Comparison of ENCODE assay signal across 21 cellular contexts in the genomic region with DNA sequence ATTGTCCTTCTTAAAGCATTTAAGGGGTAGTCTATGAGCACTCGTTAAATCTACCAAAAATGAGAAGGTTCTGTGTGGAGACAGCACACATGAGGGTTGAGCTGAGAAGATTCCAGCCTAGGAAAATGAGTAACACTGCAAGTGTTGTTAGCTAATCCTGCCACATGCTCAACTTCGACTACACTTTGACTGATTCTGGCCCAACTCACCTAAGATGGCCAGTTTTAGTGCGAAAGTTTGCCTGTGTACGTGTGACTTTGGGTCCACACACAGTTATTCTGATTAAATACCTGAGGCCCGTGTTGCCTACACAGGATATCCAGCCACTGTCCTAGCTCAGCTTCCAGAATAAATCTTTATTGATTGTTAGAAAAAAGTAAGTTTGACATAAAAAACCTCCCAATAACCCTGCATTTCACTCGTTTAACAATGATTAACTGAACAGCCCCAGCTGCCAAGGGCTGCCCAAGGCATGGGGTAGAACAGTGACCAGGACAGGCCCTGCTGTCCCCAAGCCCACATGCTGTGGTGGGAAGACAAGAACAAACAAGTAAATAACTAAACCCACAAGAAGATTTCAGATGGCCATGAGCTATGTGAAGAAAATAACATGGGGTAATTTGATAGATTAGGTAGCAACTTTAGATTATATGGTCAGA.
"Had no signal": no experiment of that assay in that cellular context is flagged by ENCODE, and none has a peak within 500 bp of the region (broad histone marks: within the 10 kb centered on the region; RNA-seq: fewer than 3 reads in every experiment).

No MANE protein-coding gene starts in this region.

- H2AFZ ChIP-seq: hepatocyte had no signal

- H3K27ac ChIP-seq: coronary artery, dorsolateral prefrontal cortex, esophagus muscularis mucosa, foreskin keratinocyte, gastroesophageal sphincter, heart left ventricle, hepatocyte, left ventricle myocardium inferior, lower lobe of right lung had no signal

- H3K9me3 ChIP-seq: lower lobe of right lung, mucosa of descending colon had no signal

- H3K79me2 ChIP-seq: hepatocyte had no signal

- FAIRE-seq: endothelial cell of umbilical vein, frontal cortex had no signal

- ATAC-seq: foreskin keratinocyte, gastroesophageal sphincter, heart left ventricle, left cardiac atrium, lower lobe of right lung, mucosa of descending colon had no signal

- H3K4me2 ChIP-seq: hepatocyte had no signal

- H3K27me3 ChIP-seq: dorsolateral prefrontal cortex, esophagus muscularis mucosa, foreskin keratinocyte, gastroesophageal sphincter, heart left ventricle, hepatocyte had no signal

- H3K36me3 ChIP-seq: esophagus muscularis mucosa, gastroesophageal sphincter, heart left ventricle, left ventricle myocardium inferior, lower lobe of right lung had no signal

- H3K4me1 ChIP-seq: foreskin keratinocyte, lower lobe of right lung had no signal

- H3K4me3 ChIP-seq: coronary artery, dorsolateral prefrontal cortex, esophagus muscularis mucosa, gastroesophageal sphincter, heart left ventricle, hepatocyte, left ventricle myocardium inferior, lower lobe of right lung, mucosa of descending colon had no signal

- DNase-seq: cerebellar nuclear complex; dermis blood vessel endothelial cell; dorsolateral prefrontal cortex; effector CD4-positive, alpha-beta T cell; effector memory CD4-positive, alpha-beta T cell; foreskin keratinocyte; heart left ventricle; hypothalamus; immature natural killer cell; islet precursor cell; left cardiac atrium; left ventricle myocardium inferior; lower lobe of right lung; mesenchymal stem cell; mucosa of descending colon had no signal
